Comparison of ENCODE assay signal across 9 cellular contexts in the genomic region with DNA sequence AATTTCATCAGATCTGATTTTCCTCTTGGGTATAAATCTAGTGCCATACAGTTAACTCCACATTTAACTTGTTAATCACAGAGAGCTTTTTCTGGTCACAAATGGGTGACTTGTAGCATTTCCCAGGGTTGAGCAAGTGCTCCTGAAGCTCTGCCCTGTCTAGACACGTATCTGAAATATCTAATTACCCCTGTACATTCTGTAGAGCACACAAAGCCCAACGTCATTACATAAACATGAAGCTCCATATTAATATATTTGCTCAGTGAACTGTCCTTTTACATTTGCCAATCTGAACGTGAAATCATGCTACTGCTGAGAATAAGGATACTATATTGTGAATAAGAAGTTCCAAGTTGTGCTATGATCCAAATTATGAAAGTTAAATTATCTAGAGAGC. TPM values are rescaled to one million over a fixed set of nuclear protein-coding genes. Genes with fewer than 3 reads are reported as not detected.
DNase-seq lines count a peak whose midpoint lies in the region; ATAC-seq and TF ChIP-seq lines count a peak whose summit lies in the region.
"Had no signal": no experiment of that assay in that cellular context is flagged by ENCODE, and none has a peak within 500 bp of the region (broad histone marks: within the 10 kb centered on the region; RNA-seq: fewer than 3 reads in every experiment).

No MANE protein-coding gene starts in this region.

- intact Hi-C loops in CD8-positive, alpha-beta T cell (cut with DNase I, micrococcal nuclease): loop anchor here (2.0 to 5.0 kb wide), 3 partner anchors 38 to 978 kb away; partner anchors contain the start of gene FSIP1 (in 1 of the 2)
- intact Hi-C loops in mucosa of descending colon (cut with DNase I, micrococcal nuclease): no loop called here

- no peaks in the 10 kb centered on the region for H3K36me3 Mint-ChIP-seq in CD8-positive, alpha-beta T cell
- H3K36me3 Mint-ChIP-seq in activated naive CD8-positive, alpha-beta T cell: peaks cover 3% of the 10 kb centered on the region
- no peaks in the 10 kb centered on the region for H3K36me3 Mint-ChIP-seq in nephron progenitor cell (ENCODE audit: low read depth)

- H3K36me3 ChIP-seq in CD8-positive, alpha-beta T cell (ENCODE audit: insufficient read depth, low read length): no peaks in the 10 kb centered on the region
- no peaks in the 10 kb centered on the region for H3K36me3 ChIP-seq in mucosa of descending colon (ENCODE audit: low read depth)

- H3K4me1 ChIP-seq in CD8-positive, alpha-beta T cell (ENCODE audit: insufficient read depth, low read length): peaks cover 54% of the 10 kb centered on the region
- H3K4me1 ChIP-seq in mucosa of descending colon (ENCODE audit: low read depth): peaks cover 42% of the 10 kb centered on the region

- POLR2A ChIA-PET in CD8-positive, alpha-beta T cell (lab: Charles Lee): interaction anchor here (1.1 to 2.0 kb wide), 2 partner anchors 12 to 25 kb away, joined by 3 to 10 read pairs; no protein-coding TSS in a partner anchor

- no peak overlapping the region for H3K4me3 ChIP-seq in CD8-positive, alpha-beta T cell (ENCODE audit: low read depth, low read length)
- H3K4me3 ChIP-seq in mucosa of descending colon: no peak overlapping the region
- H3K4me3 ChIP-seq: body of pancreas had no signal

- H3K27me3 Mint-ChIP-seq in CD8-positive, alpha-beta T cell (ENCODE audit: low read depth): no peaks in the 10 kb centered on the region
- no peaks in the 10 kb centered on the region for H3K27me3 Mint-ChIP-seq in activated naive CD8-positive, alpha-beta T cell
- peaks cover 7% of the 10 kb centered on the region for H3K27me3 Mint-ChIP-seq in nephron progenitor cell (ENCODE audit: low read depth, poor library complexity)

- no peaks in the 10 kb centered on the region for H3K9me3 ChIP-seq in CD8-positive, alpha-beta T cell (ENCODE audit: low read length)
- no peaks in the 10 kb centered on the region for H3K9me3 ChIP-seq in mucosa of descending colon
- H3K9me3 ChIP-seq: body of pancreas had no signal

- no peaks in the 10 kb centered on the region for H3K27me3 ChIP-seq in CD8-positive, alpha-beta T cell (ENCODE audit: insufficient read depth, low read length)
- H3K27me3 ChIP-seq: body of pancreas had no signal

- H3K27ac ChIP-seq in CD8-positive, alpha-beta T cell (ENCODE audit: low read depth, low read length): no peak overlapping the region
- H3K27ac ChIP-seq: body of pancreas had no signal

- no peaks in the 10 kb centered on the region for H3K9me3 Mint-ChIP-seq in CD8-positive, alpha-beta T cell
- no peaks in the 10 kb centered on the region for H3K9me3 Mint-ChIP-seq in activated naive CD8-positive, alpha-beta T cell (ENCODE audit: low read depth)
- H3K9me3 Mint-ChIP-seq in nephron progenitor cell: peaks cover 6% of the 10 kb centered on the region

- H3K4me1 Mint-ChIP-seq in CD8-positive, alpha-beta T cell (ENCODE audit: low read depth): peaks cover 59% of the 10 kb centered on the region
- peaks cover 62% of the 10 kb centered on the region for H3K4me1 Mint-ChIP-seq in activated naive CD8-positive, alpha-beta T cell (ENCODE audit: low read depth)
- peaks cover 19% of the 10 kb centered on the region for H3K4me1 Mint-ChIP-seq in nephron progenitor cell

- CTCF ChIA-PET in CD8-positive, alpha-beta T cell (lab: Charles Lee): interaction anchor here (1.6 to 3.5 kb wide), 3 partner anchors 15 to 56 kb away, joined by 4 to 18 read pairs (median 5); partner anchors contain the start of gene THBS1

- no peak for TF ChIP-seq CTCF in CD8-positive, alpha-beta T cell (IDR thresholded peaks at IDR 0.05)
- TF ChIP-seq CTCF in mucosa of descending colon (IDR thresholded peaks at IDR 0.05) (no peak), omental fat pad (IDR thresholded peaks at IDR 0.05) (no peak), nephron progenitor cell (IDR thresholded peaks at IDR 0.05) (no peak)

- no peak for ATAC-seq in CD8-positive, alpha-beta T cell
- ATAC-seq in mucosa of descending colon (peak; percentile 26), omental fat pad (ENCODE audit: low FRiP score) (no peak)
- ATAC-seq: body of pancreas had no signal

- no peak for DNase-seq in CD8-positive, alpha-beta T cell
- peak; percentile 3 for DNase-seq in NCI-H1694 (lab: John Stamatoyannopoulos, UW)
- no peak for DNase-seq in mucosa of descending colon
- no peak for DNase-seq in omental fat pad (ENCODE audit: low spot score)
- no peak for DNase-seq in nephron progenitor cell
- DNase-seq in activated gamma-delta T cell (lab: John Stamatoyannopoulos, UW): no peak
- DNase-seq: body of pancreas, NCI-H146 had no signal

- H3K27ac Mint-ChIP-seq in CD8-positive, alpha-beta T cell: peak overlapping the region; percentile 92
- H3K27ac Mint-ChIP-seq in activated naive CD8-positive, alpha-beta T cell: peak overlapping the region; percentile 74
- H3K27ac Mint-ChIP-seq in nephron progenitor cell: no peak overlapping the region

- no peak overlapping the region for H3K4me3 Mint-ChIP-seq in CD8-positive, alpha-beta T cell
- no peak overlapping the region for H3K4me3 Mint-ChIP-seq in activated naive CD8-positive, alpha-beta T cell
- no peak overlapping the region for H3K4me3 Mint-ChIP-seq in nephron progenitor cell

RNA-seq across cellular contexts. Expression of gene THBS1, which starts 49.0 kb away (rescaled TPM):
- 10 to 100 TPM; 13.5 to 16.1 TPM for total RNA-seq in CD8-positive, alpha-beta T cell
- 100 to 1,000 TPM; 209 to 356 (median 288) TPM for total RNA-seq in mucosa of descending colon
- total RNA-seq in omental fat pad: 1,000 to 10,000 TPM in 3 of 4 donors, 100 to 1,000 TPM in 1; 690 to 4,169 (median 2,356) TPM

Comparison
In these comparisons a context has a peak if more than half of its experiments do, and no peak if none do; other contexts are left out.
1. RNA of gene THBS1, which starts 49.0 kb away (total RNA-seq): 690 to 4,169 TPM in omental fat pad and 209 to 356 TPM in mucosa of descending colon; 13.5 to 16.1 TPM in CD8-positive, alpha-beta T cell; every median in the first group is over 10 times any median in the second.
2. intact Hi-C loops: an anchor here in CD8-positive, alpha-beta T cell (2.0 to 5.0 kb wide); none called in mucosa of descending colon.